13 cellular contexts compared by ENCODE assay signal in genomic region chr5:150158170-150158949, GRCh38. TPM values are rescaled to one million over a fixed set of nuclear protein-coding genes. Genes with fewer than 3 reads are reported as not detected.
DNase-seq lines count a peak whose midpoint lies in the region; ATAC-seq and TF ChIP-seq lines count a peak whose summit lies in the region.
"Had no signal": no experiment of that assay in that cellular context is flagged by ENCODE, and none has a peak within 500 bp of the region (broad histone marks: within the 10 kb centered on the region; RNA-seq: fewer than 3 reads in every experiment).

No MANE protein-coding gene starts in this region.

- H3K9me3 ChIP-seq in left ventricle myocardium inferior (replicated peaks) (no peaks in the 10 kb centered on the region), esophagus squamous epithelium (no peaks in the 10 kb centered on the region), uterus (no peaks in the 10 kb centered on the region)

- H3K9me3 Mint-ChIP-seq in nephron progenitor cell = no peaks in the 10 kb centered on the region
- H3K9me3 Mint-ChIP-seq in stimulated activated naive CD8-positive, alpha-beta T cell treated with anti-CD3 and anti-CD28 coated beads, Interleukin-15, amount 100 ng/mL, for 72 hours = no peaks in the 10 kb centered on the region
- H3K9me3 Mint-ChIP-seq: central memory CD8-positive, alpha-beta T cell; WTC11 had no signal

- H3K4me1 ChIP-seq in left ventricle myocardium inferior (peaks cover 70% of the 10 kb centered on the region), esophagus squamous epithelium (peaks cover 10 to 63% (median 13%) of the 10 kb centered on the region in 3 donors), uterus (peaks cover 0 to 23% of the 10 kb centered on the region in 2 donors)

- ATAC-seq in Right ventricle myocardium inferior = no peak
- no peak for ATAC-seq in stimulated activated naive CD8-positive, alpha-beta T cell treated with anti-CD3 and anti-CD28 coated beads, Interleukin-15, amount 100 ng/mL, for 72 hours
- ATAC-seq: WTC11 had no signal

- H3K27ac Mint-ChIP-seq in nephron progenitor cell = peak overlapping the region; percentile 97
- no peak overlapping the region for H3K27ac Mint-ChIP-seq in stimulated activated naive CD8-positive, alpha-beta T cell treated with anti-CD3 and anti-CD28 coated beads, Interleukin-15, amount 100 ng/mL, for 72 hours
- H3K27ac Mint-ChIP-seq: WTC11 had no signal

- H3K4me1 Mint-ChIP-seq in nephron progenitor cell = peaks cover 95% of the 10 kb centered on the region
- peaks cover 24% of the 10 kb centered on the region for H3K4me1 Mint-ChIP-seq in stimulated activated naive CD8-positive, alpha-beta T cell treated with anti-CD3 and anti-CD28 coated beads, Interleukin-15, amount 100 ng/mL, for 72 hours

- H3K36me3 Mint-ChIP-seq in nephron progenitor cell (ENCODE audit: low read depth) = no peaks in the 10 kb centered on the region
- H3K36me3 Mint-ChIP-seq: WTC11 had no signal

- peak overlapping the region; percentile 42 for H3K4me3 ChIP-seq in left ventricle myocardium inferior
- H3K4me3 ChIP-seq in esophagus squamous epithelium = no peak overlapping the region
- H3K4me3 ChIP-seq in uterus = no peak overlapping the region

- H3K27ac ChIP-seq in left ventricle myocardium inferior (replicated peaks) (peak overlapping the region; percentile 89), esophagus squamous epithelium (peak overlapping the region; percentile 28 to 91 (median 89)), uterus (peak overlapping the region; percentile 97 to 99)

- H3K27me3 Mint-ChIP-seq in nephron progenitor cell (ENCODE audit: low read depth, poor library complexity) = no peaks in the 10 kb centered on the region
- peaks cover 31% of the 10 kb centered on the region for H3K27me3 Mint-ChIP-seq in stimulated activated naive CD8-positive, alpha-beta T cell treated with anti-CD3 and anti-CD28 coated beads, Interleukin-15, amount 100 ng/mL, for 72 hours

- peak overlapping the region; percentile 62 for H3K4me3 Mint-ChIP-seq in nephron progenitor cell
- H3K4me3 Mint-ChIP-seq in stimulated activated naive CD8-positive, alpha-beta T cell treated with anti-CD3 and anti-CD28 coated beads, Interleukin-15, amount 100 ng/mL, for 72 hours = no peak overlapping the region
- H3K4me3 Mint-ChIP-seq: central memory CD8-positive, alpha-beta T cell; WTC11 had no signal

- 50 to 55% methylated on average over 5 to 6 of the region's 12 CpGs for WGBS in esophagus squamous epithelium, 2 donors

- TF ChIP-seq POLR2A in esophagus squamous epithelium (IDR thresholded peaks at IDR 0.05) (no peak), uterus (IDR thresholded peaks at IDR 0.05) (no peak)

- H3K36me3 ChIP-seq in left ventricle myocardium inferior (no peaks in the 10 kb centered on the region), esophagus squamous epithelium (no peaks in the 10 kb centered on the region), uterus (no peaks in the 10 kb centered on the region)

- H3K27me3 ChIP-seq in left ventricle myocardium inferior (ENCODE audit: low read depth) = no peaks in the 10 kb centered on the region
- H3K27me3 ChIP-seq in esophagus squamous epithelium = peaks cover 0 to 45% (median 0%) of the 10 kb centered on the region in 4 donors
- no peaks in the 10 kb centered on the region for H3K27me3 ChIP-seq in uterus

- DNase-seq in left ventricle myocardium inferior (peak; percentile 55), Right ventricle myocardium inferior (ENCODE audit: missing footprints) (no peak), esophagus squamous epithelium (lab: John Stamatoyannopoulos, UW) (no peak), nephron progenitor cell (peak; percentile 75), uterus (peak; percentile 66), GDM1 (lab: John Stamatoyannopoulos, UW) (no peak)
- DNase-seq in activated CD8-positive, alpha-beta memory T cell treated with anti-CD3 and anti-CD28 coated beads, Interleukin-2, amount 50 U/mL, for 4 hours = no peak
- DNase-seq in stimulated activated naive CD8-positive, alpha-beta T cell treated with anti-CD3 and anti-CD28 coated beads, Interleukin-15, amount 100 ng/mL, for 72 hours = no peak
- DNase-seq: activated T-cell treated with anti-CD3 and anti-CD28 coated beads, Interleukin-2, amount 50 U/mL, for 48 hours; mesendoderm; SHP77 treated with DMSO at 0.1 percent for 48 hours had no signal

- TF ChIP-seq CTCF in left ventricle myocardium inferior (IDR thresholded peaks at IDR 0.05; ENCODE audit: borderline replicate concordance) (no peak), esophagus squamous epithelium (IDR thresholded peaks at IDR 0.05) (no peak), nephron progenitor cell (IDR thresholded peaks at IDR 0.05) (no peak), uterus (IDR thresholded peaks at IDR 0.05) (no peak)

- intact Hi-C loops in left ventricle myocardium inferior (cut with micrococcal nuclease) = loop anchor here (10.0 kb wide), 1 partner anchor 196 kb away; the partner anchor contains the start of gene TCOF1
- intact Hi-C loops in Right ventricle myocardium inferior (cut with DNase I) = loop anchor here (2.0 kb wide), 1 partner anchor 20 kb away; no protein-coding TSS in a partner anchor
- intact Hi-C loops in esophagus squamous epithelium (cut with DNase I) = no loop called here
- intact Hi-C loops in uterus (cut with DNase I; ENCODE audit: low total_unique reads) = no loop called here

RNA-seq across cellular contexts. Expression of gene PDGFRB, which starts 2.7 kb away (rescaled TPM):
- total RNA-seq in left ventricle myocardium inferior (39.7 TPM), Right ventricle myocardium inferior (57.2 TPM), esophagus squamous epithelium (10 to 100 TPM in 3 of 4 donors, 1 to 10 TPM in 1; 5.6 to 51.7 (median 31.0) TPM), uterus (100 to 1,000 TPM in 3 of 4 donors, 10 to 100 TPM in 1; 60.2 to 378 (median 235) TPM)

RNA-seq across cellular contexts. Expression of gene CDX1, which starts 8.2 kb away (rescaled TPM):
- total RNA-seq in left ventricle myocardium inferior (not detected), Right ventricle myocardium inferior (not detected), esophagus squamous epithelium (not detected), uterus (under 1 TPM; 0.29 to 0.77 (median 0.38) TPM)

RNA-seq across cellular contexts. Expression of gene SLC6A7, which starts 31.5 kb away (rescaled TPM):
- not detected for total RNA-seq in left ventricle myocardium inferior
- total RNA-seq in Right ventricle myocardium inferior = not detected
- not detected for total RNA-seq in esophagus squamous epithelium
- not detected for total RNA-seq in uterus

Comparison
In these comparisons a context has a peak if more than half of its experiments do, and no peak if none do; other contexts are left out.
1. DNase-seq: peak in left ventricle myocardium inferior (single experiment), nephron progenitor cell (single experiment) and uterus (2 of 2); none in Right ventricle myocardium inferior (single experiment), esophagus squamous epithelium (single experiment), activated CD8-positive, alpha-beta memory T cell treated with anti-CD3 and anti-CD28 coated beads, Interleukin-2, amount 50 U/mL, for 4 hours (single experiment), GDM1 (single experiment) and stimulated activated naive CD8-positive, alpha-beta T cell treated with anti-CD3 and anti-CD28 coated beads, Interleukin-15, amount 100 ng/mL, for 72 hours (0 of 2).
2. intact Hi-C loops: an anchor here in left ventricle myocardium inferior (10.0 kb wide) and Right ventricle myocardium inferior (2.0 kb wide); none called in esophagus squamous epithelium and uterus.
3. Peak in every context shown above with its lines, with median percentiles within 50 percentile points of each other: H3K27ac ChIP-seq.